Comparison of ENCODE assay signal across 24 cellular contexts in genomic region chr2:40823465-40823864, GRCh38.
"Had no signal": no experiment of that assay in that cellular context is flagged by ENCODE, and none has a peak within 500 bp of the region (broad histone marks: within the 10 kb centered on the region; RNA-seq: fewer than 3 reads in every experiment).

No MANE protein-coding gene starts in this region.

- H3K4me1 Mint-ChIP-seq: activated naive CD4-positive, alpha-beta T cell treated with anti-CD3 and anti-CD28 coated beads, Interleukin-2, amount 50 U/mL, for 24 hours had no signal

- H3K9ac ChIP-seq: SK-N-SH had no signal

- H3K27me3 Mint-ChIP-seq: activated naive CD4-positive, alpha-beta T cell treated with anti-CD3 and anti-CD28 coated beads, Interleukin-2, amount 50 U/mL, for 24 hours had no signal

- H3K9me3 ChIP-seq: Peyer's patch, SJCRH30, SK-N-SH had no signal

- H3K4me1 ChIP-seq: Peyer's patch, SJCRH30 had no signal

- H3K9me3 Mint-ChIP-seq: activated T-helper 1 cell treated with anti-CD3 and anti-CD28 coated beads, Interleukin-12 subunit alpha, Interleukin-12 subunit beta, Interleukin-2, Interleukin-4 antibody, amounts not matched to agents 30 ng/mL and 10 ng/mL and 1 ng/mL, durations not matched to agents 14 hours and 24 hours and 36 hours had no signal

- H3K27me3 ChIP-seq: brain microvascular endothelial cell, cardiac muscle cell, Peyer's patch, SJCRH30 had no signal

- H3K27ac ChIP-seq: brain microvascular endothelial cell, cardiac muscle cell, Peyer's patch, RWPE1, SJCRH30 had no signal

- H3K4me2 ChIP-seq: SK-N-SH had no signal

- DNase-seq: activated CD4-positive, alpha-beta T cell treated with anti-CD3 and anti-CD28 coated beads for 4 hours; activated CD8-positive, alpha-beta memory T cell treated with anti-CD3 and anti-CD28 coated beads for 24 hours; activated effector memory CD4-positive, alpha-beta T cell treated with Interleukin-2 at 50 U/mL for 16 hours; activated naive CD4-positive, alpha-beta T cell; brain microvascular endothelial cell; Karpas-422; NCI-H1048; NCI-H2029; NCI-H2107; NCI-H2171 treated with DMSO at 0.1 percent for 48 hours; NCI-H226; NCI-H526; NCI-H774; OCI-M1; Peyer's patch; Right ventricle myocardium superior; SJCRH30; SK-N-SH; T-helper 1 cell had no signal

- H3K36me3 ChIP-seq: brain microvascular endothelial cell, cardiac muscle cell, Peyer's patch, SJCRH30 had no signal

- H3K4me3 Mint-ChIP-seq: activated naive CD4-positive, alpha-beta T cell treated with anti-CD3 and anti-CD28 coated beads, Interleukin-2, amount 50 U/mL, for 24 hours; activated T-helper 1 cell treated with anti-CD3 and anti-CD28 coated beads, Interleukin-12 subunit alpha, Interleukin-12 subunit beta, Interleukin-2, Interleukin-4 antibody, amounts not matched to agents 30 ng/mL and 10 ng/mL and 1 ng/mL, durations not matched to agents 14 hours and 24 hours and 36 hours had no signal

- H3K27ac Mint-ChIP-seq: activated naive CD4-positive, alpha-beta T cell treated with anti-CD3 and anti-CD28 coated beads, Interleukin-2, amount 50 U/mL, for 24 hours; activated T-helper 1 cell treated with anti-CD3 and anti-CD28 coated beads, Interleukin-12 subunit alpha, Interleukin-12 subunit beta, Interleukin-2, Interleukin-4 antibody, amounts not matched to agents 30 ng/mL and 10 ng/mL and 1 ng/mL, durations not matched to agents 14 hours and 24 hours and 36 hours had no signal

- ATAC-seq: activated CD4-positive, CD25-positive, alpha-beta regulatory T cell treated with anti-CD3 and anti-CD28 coated beads, Interleukin-2, amount 50 U/mL, for 24 hours had no signal

- H3K4me3 ChIP-seq: cardiac muscle cell, Peyer's patch, SJCRH30 had no signal

- H3K36me3 Mint-ChIP-seq: activated naive CD4-positive, alpha-beta T cell treated with anti-CD3 and anti-CD28 coated beads, Interleukin-2, amount 50 U/mL, for 24 hours had no signal
